Comparison of ENCODE assay signal across 8 cellular contexts in the genomic region with DNA sequence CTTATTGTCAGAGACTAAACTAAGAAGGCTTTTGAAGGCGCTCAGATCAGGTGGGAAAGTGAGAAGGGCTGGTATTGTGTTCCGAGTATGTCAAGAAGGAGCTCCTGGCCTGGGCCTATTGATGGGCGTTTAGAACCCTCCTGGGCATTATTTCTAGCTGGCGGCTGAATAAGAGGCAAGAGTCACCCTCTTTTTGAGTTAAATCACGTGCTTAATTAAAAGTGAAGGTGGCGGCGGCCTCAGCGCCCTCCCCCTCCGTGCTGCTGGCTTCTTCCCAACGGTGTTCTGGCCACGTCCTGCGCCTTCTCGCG. TPM values are rescaled to one million over a fixed set of nuclear protein-coding genes. Genes with fewer than 3 reads are reported as not detected.
A peak's percentile ranks its signal among the peaks of the same experiment; 100 is the strongest.
DNase-seq lines count a peak whose midpoint lies in the region; ATAC-seq and TF ChIP-seq lines count a peak whose summit lies in the region.

No MANE protein-coding gene starts in this region.

- 13% methylated on average over 14 of the region's 14 CpGs for WGBS in right lobe of liver (ENCODE audit: insufficient coverage, low coverage, low lambda C conversion rate, missing lambda C conversion rate)
- WGBS in thyroid gland, 2 donors, result 11 to 13% methylated on average over 10 to 11 of the region's 14 CpGs

- H3K27ac Mint-ChIP-seq in activated T-cell treated with anti-CD3 and anti-CD28 coated beads, Interleukin-2, amount 50 U/mL, for 24 hours, result no peak overlapping the region
- H3K27ac Mint-ChIP-seq in activated T-cell treated with anti-CD3 and anti-CD28 coated beads, Interleukin-2, amount 50 U/mL, for 72 hours, result no peak overlapping the region

- no peak for DNase-seq in activated T-cell treated with anti-CD3 and anti-CD28 coated beads, Interleukin-2, amount 50 U/mL, for 24 hours
- DNase-seq in activated T-cell treated with anti-CD3 and anti-CD28 coated beads, Interleukin-2, amount 50 U/mL, for 1 hour, result no peak
- DNase-seq in activated T-cell treated with anti-CD3 and anti-CD28 coated beads, Interleukin-2, amount 50 U/mL, for 72 hours, result no peak
- DNase-seq in right lobe of liver (no peak), thyroid gland (no peak)

- H3K27me3 Mint-ChIP-seq in activated T-cell treated with anti-CD3 and anti-CD28 coated beads, Interleukin-2, amount 50 U/mL, for 24 hours, result peaks cover 84% of the 10 kb centered on the region
- peaks cover 83% of the 10 kb centered on the region for H3K27me3 Mint-ChIP-seq in activated T-cell treated with anti-CD3 and anti-CD28 coated beads, Interleukin-2, amount 50 U/mL, for 72 hours (ENCODE audit: low read depth)

- TF ChIP-seq POLR2A in right lobe of liver (IDR thresholded peaks at IDR 0.05) (no peak), thyroid gland (IDR thresholded peaks at IDR 0.05) (no peak)

- ATAC-seq in activated T-cell treated with anti-CD3 and anti-CD28 coated beads, Interleukin-2, amount 50 U/mL, for 72 hours (replicated peaks in 1 of 2), result no peak
- ATAC-seq in right lobe of liver (peak in 1 of 4 donors; percentile 39), HG02973 (IDR thresholded peaks at IDR 0.05; ENCODE audit: unreplicated experiment) (no peak), HG02678 (IDR thresholded peaks at IDR 0.05; ENCODE audit: unreplicated experiment) (no peak), GM18867 (IDR thresholded peaks at IDR 0.05; ENCODE audit: unreplicated experiment) (no peak)

- H3K36me3 ChIP-seq in right lobe of liver (no peaks in the 10 kb centered on the region), thyroid gland (no peaks in the 10 kb centered on the region)

- H3K27ac ChIP-seq in right lobe of liver (peak overlapping the region in 1 of 3 donors; percentile 21), thyroid gland (peak overlapping the region; percentile 60 to 92 (median 79))

- H3K27me3 ChIP-seq in right lobe of liver, result peaks cover 0 to 3% of the 10 kb centered on the region in 2 donors
- no peaks in the 10 kb centered on the region for H3K27me3 ChIP-seq in thyroid gland

- H3K4me3 Mint-ChIP-seq in activated T-cell treated with anti-CD3 and anti-CD28 coated beads, Interleukin-2, amount 50 U/mL, for 24 hours, result peak overlapping the region; percentile 49
- peak overlapping the region; percentile 66 to 72 for H3K4me3 Mint-ChIP-seq in activated T-cell treated with anti-CD3 and anti-CD28 coated beads, Interleukin-2, amount 50 U/mL, for 72 hours

- H3K4me3 ChIP-seq in right lobe of liver, result peak overlapping the region; percentile 54 to 63 (median 61)
- H3K4me3 ChIP-seq in thyroid gland (replicated peaks in 1 of 3), result peak overlapping the region; percentile 8 to 67 (median 41)

- H3K4me1 ChIP-seq in right lobe of liver (peaks cover 0 to 11% (median 0%) of the 10 kb centered on the region in 4 donors), thyroid gland (peaks cover 0 to 9% of the 10 kb centered on the region in 2 donors)

- H3K9me3 ChIP-seq in right lobe of liver (no peaks in the 10 kb centered on the region), thyroid gland (no peaks in the 10 kb centered on the region)

- H3K9me3 Mint-ChIP-seq in activated T-cell treated with anti-CD3 and anti-CD28 coated beads, Interleukin-2, amount 50 U/mL, for 24 hours, result peaks cover 20% of the 10 kb centered on the region
- peaks cover 8% of the 10 kb centered on the region in 2 donors for H3K9me3 Mint-ChIP-seq in activated T-cell treated with anti-CD3 and anti-CD28 coated beads, Interleukin-2, amount 50 U/mL, for 72 hours

- H3K36me3 Mint-ChIP-seq in activated T-cell treated with anti-CD3 and anti-CD28 coated beads, Interleukin-2, amount 50 U/mL, for 24 hours (ENCODE audit: low read depth), result peaks cover 5% of the 10 kb centered on the region
- peaks cover 16 to 20% of the 10 kb centered on the region in 2 donors for H3K36me3 Mint-ChIP-seq in activated T-cell treated with anti-CD3 and anti-CD28 coated beads, Interleukin-2, amount 50 U/mL, for 72 hours (ENCODE audit: insufficient read depth in 2 of 2)

- TF ChIP-seq CTCF in right lobe of liver (IDR thresholded peaks at IDR 0.05) (no peak), thyroid gland (IDR thresholded peaks at IDR 0.05) (no peak)

- peaks cover 16% of the 10 kb centered on the region for H3K4me1 Mint-ChIP-seq in activated T-cell treated with anti-CD3 and anti-CD28 coated beads, Interleukin-2, amount 50 U/mL, for 24 hours (ENCODE audit: low read depth)
- H3K4me1 Mint-ChIP-seq in activated T-cell treated with anti-CD3 and anti-CD28 coated beads, Interleukin-2, amount 50 U/mL, for 72 hours (ENCODE audit: low read depth), result peaks cover 15% of the 10 kb centered on the region

- intact Hi-C loops in right lobe of liver (cut with DNase I), result no loop called here
- intact Hi-C loops in thyroid gland (cut with DNase I), result no loop called here

RNA-seq across cellular contexts. Expression of a gene that starts 21.0 kb away (rescaled TPM):
- total RNA-seq in activated T-cell treated with anti-CD3 and anti-CD28 coated beads, Interleukin-2, amount 50 U/mL, for 72 hours, result 10 to 100 TPM; 26.0 to 40.8 TPM
- total RNA-seq in right lobe of liver, result 10 to 100 TPM; 41.0 to 87.5 (median 63.7) TPM
- total RNA-seq in thyroid gland, result 100 to 1,000 TPM; 130 to 174 (median 160) TPM

RNA-seq across cellular contexts. Expression of a gene that starts 44.3 kb away (rescaled TPM):
- total RNA-seq in activated T-cell treated with anti-CD3 and anti-CD28 coated beads, Interleukin-2, amount 50 U/mL, for 72 hours, result under 1 TPM; 0.14 to 0.94 TPM
- total RNA-seq in right lobe of liver (1 to 10 TPM; 1.1 to 2.7 (median 1.3) TPM), thyroid gland (10 to 100 TPM in 1 of 4 donors, 1 to 10 TPM in 3; 7.0 to 31.3 (median 9.0) TPM)
